ENCODE assay signal across 10 cellular contexts in genomic region chr11:62105611-62106245, GRCh38. TPM values are rescaled to one million over a fixed set of nuclear protein-coding genes. Genes with fewer than 3 reads are reported as not detected.
DNase-seq lines count a peak whose midpoint lies in the region; ATAC-seq and TF ChIP-seq lines count a peak whose summit lies in the region.
"Had no signal": no experiment of that assay in that cellular context is flagged by ENCODE, and none has a peak within 500 bp of the region (broad histone marks: within the 10 kb centered on the region; RNA-seq: fewer than 3 reads in every experiment).

No MANE protein-coding gene starts in this region.

- H3K4me1 Mint-ChIP-seq in activated T-helper 2 cell treated with anti-CD3 and anti-CD28 coated beads, Interferon-gamma antibody, Interleukin-2, Interleukin-4, amounts not matched to agents 10 μg/mL and 5 μg/mL and 100 μg/mL, durations not matched to agents 14 hours and 24 hours and 36 hours (ENCODE audit: low read depth): peaks cover 12% of the 10 kb centered on the region

- no peaks in the 10 kb centered on the region for H3K36me3 ChIP-seq in DND-41 (ENCODE audit: insufficient read depth, low read length)

- ATAC-seq in DND-41 (ENCODE audit: insufficient read depth, low read depth) (no peak), left ventricle myocardium superior (peak; percentile 36), GM21576 (IDR thresholded peaks at IDR 0.05; ENCODE audit: unreplicated experiment) (no peak), left lobe of liver (no peak)

- no peaks in the 10 kb centered on the region for H3K36me3 Mint-ChIP-seq in activated T-helper 2 cell treated with anti-CD3 and anti-CD28 coated beads, Interferon-gamma antibody, Interleukin-2, Interleukin-4, amounts not matched to agents 10 μg/mL and 5 μg/mL and 100 μg/mL, durations not matched to agents 14 hours and 24 hours and 36 hours (ENCODE audit: low read depth)

- peaks cover 4% of the 10 kb centered on the region for H3K27me3 ChIP-seq in DND-41 (ENCODE audit: insufficient read depth, low read length, poor library complexity)

- H2AFZ ChIP-seq in DND-41 (ENCODE audit: low read depth, low read length): no peak overlapping the region; the same call in 1 of the 2 replicates

- no peak for TF ChIP-seq CTCF in DND-41 (IDR thresholded peaks at IDR 0.05; ENCODE audit: borderline replicate concordance, extremely low read depth, low read length, poor library complexity, severe bottlenecking)

- intact Hi-C loops in activated T-helper 2 cell treated with anti-CD3 and anti-CD28 coated beads, Interferon-gamma antibody, Interleukin-2, Interleukin-4, amounts not matched to agents 10 μg/mL and 5 μg/mL and 100 μg/mL, durations not matched to agents 14 hours and 24 hours and 36 hours (cut with micrococcal nuclease): loop anchor here (5.0 kb wide), 1 partner anchor 158 kb away; no protein-coding TSS in a partner anchor
- intact Hi-C loops in left ventricle myocardium superior (cut with micrococcal nuclease): loop anchor here (10.0 kb wide), 2 partner anchors 211 to 301 kb away; partner anchors contain the start of gene FADS3

- peak overlapping the region; percentile 69 for H3K27ac Mint-ChIP-seq in activated T-helper 2 cell treated with anti-CD3 and anti-CD28 coated beads, Interferon-gamma antibody, Interleukin-2, Interleukin-4, amounts not matched to agents 10 μg/mL and 5 μg/mL and 100 μg/mL, durations not matched to agents 14 hours and 24 hours and 36 hours

- H3K9ac ChIP-seq in DND-41 (ENCODE audit: low read depth, low read length): no peak overlapping the region; the same call in 1 of the 2 replicates

- H3K27ac ChIP-seq in DND-41 (ENCODE audit: low read length) (no peak overlapping the region; the same call in 1 of the 2 replicates), skin epidermis (peak overlapping the region in 19 of 21 experiments; percentile 3 to 79 (median 52))

- no peaks in the 10 kb centered on the region for H3K9me3 Mint-ChIP-seq in activated T-helper 2 cell treated with anti-CD3 and anti-CD28 coated beads, Interferon-gamma antibody, Interleukin-2, Interleukin-4, amounts not matched to agents 10 μg/mL and 5 μg/mL and 100 μg/mL, durations not matched to agents 14 hours and 24 hours and 36 hours

- H3K4me3 Mint-ChIP-seq in activated T-helper 2 cell treated with anti-CD3 and anti-CD28 coated beads, Interferon-gamma antibody, Interleukin-2, Interleukin-4, amounts not matched to agents 10 μg/mL and 5 μg/mL and 100 μg/mL, durations not matched to agents 14 hours and 24 hours and 36 hours (ENCODE audit: low read depth): peak overlapping the region; percentile 61

- no peaks in the 10 kb centered on the region for H4K20me1 ChIP-seq in DND-41 (ENCODE audit: insufficient read depth, low read length)

- no peaks in the 10 kb centered on the region for H3K79me2 ChIP-seq in DND-41 (ENCODE audit: insufficient read depth, low read length)

- no peak for DNase-seq in DND-41
- no peak for DNase-seq in activated T-helper 2 cell treated with anti-CD3 and anti-CD28 coated beads, Interferon-gamma antibody, Interleukin-2, Interleukin-4, amounts not matched to agents 10 μg/mL and 5 μg/mL and 100 μg/mL, durations not matched to agents 14 hours and 24 hours and 36 hours (ENCODE audit: low spot score)
- no peak for DNase-seq in left ventricle myocardium superior
- no peak for DNase-seq in KG1 (lab: John Stamatoyannopoulos, UW)
- DNase-seq in left lobe of liver (ENCODE audit: low spot score): no peak
- no peak for DNase-seq in inferior parietal cortex (ENCODE audit: extremely low spot score)
- DNase-seq: RPMI8226; stimulated activated CD4-positive, alpha-beta T cell treated with anti-CD3 and anti-CD28 coated beads, Interleukin-4, amount 100 ng/mL, for 24 hours had no signal

- no peaks in the 10 kb centered on the region for H3K27me3 Mint-ChIP-seq in activated T-helper 2 cell treated with anti-CD3 and anti-CD28 coated beads, Interferon-gamma antibody, Interleukin-2, Interleukin-4, amounts not matched to agents 10 μg/mL and 5 μg/mL and 100 μg/mL, durations not matched to agents 14 hours and 24 hours and 36 hours (ENCODE audit: low read depth)

- H3K4me1 ChIP-seq in DND-41 (ENCODE audit: insufficient read depth, low read length): peaks cover 13% of the 10 kb centered on the region

- H3K9me3 ChIP-seq in DND-41 (ENCODE audit: insufficient read depth, low read length, severe bottlenecking): no peaks in the 10 kb centered on the region

- peak overlapping the region; percentile 43 for H3K4me2 ChIP-seq in DND-41 (ENCODE audit: insufficient read depth, low read length)

- no peak overlapping the region for H3K4me3 ChIP-seq in DND-41 (ENCODE audit: low read depth in 1 of 2, low read length in 2 of 2)
- peak overlapping the region in 3 of 7 experiments; percentile 1 to 18 (median 3) for H3K4me3 ChIP-seq in skin epidermis

RNA-seq across cellular contexts. Expression of gene INCENP, which starts 18.1 kb away (rescaled TPM):
- total RNA-seq in activated T-helper 2 cell treated with anti-CD3 and anti-CD28 coated beads, Interferon-gamma antibody, Interleukin-2, Interleukin-4, amounts not matched to agents 10 μg/mL and 5 μg/mL and 100 μg/mL, durations not matched to agents 14 hours and 24 hours and 36 hours: 105 and 108 TPM in 2 replicates
- total RNA-seq in left ventricle myocardium superior (11.6 TPM), left lobe of liver (7.3 TPM)
